Comparison of ENCODE assay signal across 8 cellular contexts in the genomic region with DNA sequence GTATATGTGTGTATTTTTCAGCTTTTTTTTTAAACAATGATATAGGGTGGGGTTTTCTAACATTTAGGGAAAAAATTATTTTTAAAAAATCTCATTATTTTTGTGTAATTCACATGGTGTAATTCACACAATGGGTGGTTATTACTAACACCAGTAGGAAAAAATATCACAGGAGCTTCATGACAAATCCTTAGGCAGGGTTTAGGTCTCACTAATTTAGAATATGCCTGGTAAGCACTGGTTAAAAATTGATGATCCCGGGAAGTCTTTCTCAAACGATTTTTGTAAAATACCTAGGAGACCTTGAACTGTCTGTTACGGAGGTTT. TPM values are rescaled to one million over a fixed set of nuclear protein-coding genes. Genes with fewer than 3 reads are reported as not detected.
A peak's percentile ranks its signal among the peaks of the same experiment; 100 is the strongest.
DNase-seq lines count a peak whose midpoint lies in the region; ATAC-seq and TF ChIP-seq lines count a peak whose summit lies in the region.

No MANE protein-coding gene starts in this region.

- peaks cover 32% of the 10 kb centered on the region for H3K4me1 ChIP-seq in ACC112 (ENCODE audit: control insufficient read depth, insufficient read depth, low read length, unreplicated experiment)

- H3K4me1 Mint-ChIP-seq in naive B cell, result peaks cover 40 to 51% (median 41%) of the 10 kb centered on the region in 3 donors

- H3K27ac Mint-ChIP-seq in naive B cell, result peak overlapping the region; percentile 80 to 91 (median 88)

- H3K79me2 ChIP-seq in ACC112 (ENCODE audit: control insufficient read depth, insufficient read depth, low read length, unreplicated experiment), result no peaks in the 10 kb centered on the region

- H3K27ac ChIP-seq in ACC112 (ENCODE audit: low read depth, low read length) (peak overlapping the region; percentile 96), brain microvascular endothelial cell (peak overlapping the region; percentile 78)

- H2AFZ ChIP-seq in ACC112 (ENCODE audit: low read length, unreplicated experiment), result peak overlapping the region; percentile 92

- H3K27me3 ChIP-seq in ACC112 (ENCODE audit: insufficient read depth, low read length) (no peaks in the 10 kb centered on the region), brain microvascular endothelial cell (replicated peaks) (no peaks in the 10 kb centered on the region)

- ATAC-seq in HG03095 (IDR thresholded peaks at IDR 0.05; ENCODE audit: unreplicated experiment) (peak; percentile 4), naive B cell (ENCODE audit: low read depth in 2 of 2) (no peak), HG03039 (IDR thresholded peaks at IDR 0.05; ENCODE audit: unreplicated experiment) (no peak)

- peak overlapping the region; percentile 73 to 92 (median 84) for H3K4me3 Mint-ChIP-seq in naive B cell

- H3K27me3 Mint-ChIP-seq in naive B cell, result no peaks in the 10 kb centered on the region

- DNase-seq in brain microvascular endothelial cell (no peak), naive B cell (no peak), NCI-H2029 (lab: John Stamatoyannopoulos, UW) (no peak), NCI-H1092 treated with DMSO at 0.1 percent for 48 hours (lab: John Stamatoyannopoulos, UW) (no peak), NCI-H748 (lab: John Stamatoyannopoulos, UW; ENCODE audit: unreplicated experiment) (no peak)

- H3K9me3 Mint-ChIP-seq in naive B cell, result no peaks in the 10 kb centered on the region

- no peaks in the 10 kb centered on the region for H3K36me3 Mint-ChIP-seq in naive B cell

- H3K4me3 ChIP-seq in ACC112 (ENCODE audit: low read depth, low read length) (peak overlapping the region; percentile 66), brain microvascular endothelial cell (ENCODE audit: low read depth, low read length) (peak overlapping the region; percentile 44)

- TF ChIP-seq CTCF in brain microvascular endothelial cell (IDR thresholded peaks at IDR 0.05; ENCODE audit: low read depth, low read length, missing control alignments), result no peak

- in situ Hi-C loops in brain microvascular endothelial cell (cut with HindIII; ENCODE audit: low pct_ligation_motif_present, low sequenced_read_pairs), result no loop called here

- H3K36me3 ChIP-seq in ACC112 (ENCODE audit: insufficient read depth, low read length) (no peaks in the 10 kb centered on the region), brain microvascular endothelial cell (replicated peaks) (no peaks in the 10 kb centered on the region)

RNA-seq across cellular contexts. Expression of gene ZNF217, which starts 29.5 kb away (rescaled TPM):
- polyA plus RNA-seq in naive B cell (ENCODE audit: low read depth in 6 of 6), result 10 to 100 TPM in 5 of 6 donors, 1 to 10 TPM in 1; 8.8 to 31.0 (median 24.7) TPM
